ENCODE assay signal across 8 cellular contexts in genomic region chr6:16759646-16760535, GRCh38.
DNase-seq lines count a peak whose midpoint lies in the region; ATAC-seq lines count a peak whose summit lies in the region.

No MANE protein-coding gene starts in this region.

- H3K36me3 Mint-ChIP-seq in memory B cell, result no peaks in the 10 kb centered on the region

- H3K4me3 Mint-ChIP-seq in memory B cell, result peak overlapping the region; percentile 93

- H3K27me3 Mint-ChIP-seq in memory B cell, result no peaks in the 10 kb centered on the region

- H3K27ac Mint-ChIP-seq in memory B cell, result peak overlapping the region; percentile 95

- DNase-seq in NCI-H1092 treated with DMSO at 0.1 percent for 48 hours (lab: John Stamatoyannopoulos, UW) (peak; percentile 12), NCI-H1092 (lab: John Stamatoyannopoulos, UW) (no peak), NCI-H69 (lab: John Stamatoyannopoulos, UW) (peak; percentile 93), memory B cell (ENCODE audit: low spot score in 2 of 2) (peak; percentile 62 to 68)
- DNase-seq in activated CD8-positive, alpha-beta memory T cell treated with anti-CD3 and anti-CD28 coated beads for 24 hours, result peak; percentile 90
- DNase-seq in effector CD8-positive, alpha-beta T cell (lab: John Stamatoyannopoulos, UW), result peak; percentile 45
- DNase-seq in stimulated activated CD4-positive, alpha-beta T cell treated with anti-CD3 and anti-CD28 coated beads, TNF-alpha, amount 100 ng/mL, for 48 hours (ENCODE audit: low read depth in 3 of 3), result peak in 2 of 3 donors; percentile 48 to 62

- ATAC-seq in HG02943 (IDR thresholded peaks at IDR 0.05; ENCODE audit: low read depth, unreplicated experiment), result peak; percentile 28
- peak; percentile 27 for ATAC-seq in memory B cell (ENCODE audit: low read depth)

- peaks cover 17% of the 10 kb centered on the region for H3K4me1 Mint-ChIP-seq in memory B cell

- no peaks in the 10 kb centered on the region for H3K9me3 Mint-ChIP-seq in memory B cell
